In genomic region chr10:110497438-110498086, GRCh38 we compare ENCODE assay signal across 8 cellular contexts. TPM values are rescaled to one million over a fixed set of nuclear protein-coding genes. Genes with fewer than 3 reads are reported as not detected.
DNase-seq lines count a peak whose midpoint lies in the region; ATAC-seq and TF ChIP-seq lines count a peak whose summit lies in the region.

A gene with protein sequence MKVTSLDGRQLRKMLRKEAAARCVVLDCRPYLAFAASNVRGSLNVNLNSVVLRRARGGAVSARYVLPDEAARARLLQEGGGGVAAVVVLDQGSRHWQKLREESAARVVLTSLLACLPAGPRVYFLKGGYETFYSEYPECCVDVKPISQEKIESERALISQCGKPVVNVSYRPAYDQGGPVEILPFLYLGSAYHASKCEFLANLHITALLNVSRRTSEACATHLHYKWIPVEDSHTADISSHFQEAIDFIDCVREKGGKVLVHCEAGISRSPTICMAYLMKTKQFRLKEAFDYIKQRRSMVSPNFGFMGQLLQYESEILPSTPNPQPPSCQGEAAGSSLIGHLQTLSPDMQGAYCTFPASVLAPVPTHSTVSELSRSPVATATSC (plus strand): TSS chr10:110497907. CDS start chr10:110498122, 215 bp downstream.

- peaks cover 47% of the 10 kb centered on the region for H3K4me1 ChIP-seq in adipocyte (ENCODE audit: control insufficient read depth, insufficient read depth, low read length)
- peaks cover 32% of the 10 kb centered on the region for H3K4me1 ChIP-seq in cardiac muscle cell (ENCODE audit: low read depth)
- H3K4me1 ChIP-seq in transverse colon = peaks cover 27 to 55% (median 49%) of the 10 kb centered on the region in 4 donors

- H3K27me3 Mint-ChIP-seq in T-cell = no peaks in the 10 kb centered on the region

- POLR2A ChIA-PET in T-cell (lab: Charles Lee) = no interaction called here

- TF ChIP-seq POLR2A in transverse colon (IDR thresholded peaks at IDR 0.05) = peak; percentile 90

- 0% methylated on average over 27 of the region's 98 CpGs; no CpG with 5 or more reads in 1 of the 2 donors for WGBS in transverse colon (ENCODE audit: low coverage in 1 of 2), 2 donors

- TF ChIP-seq CTCF in GM12865 (IDR thresholded peaks at IDR 0.05; ENCODE audit: insufficient read depth, low read depth, low read length, missing control alignments) (no peak), cardiac muscle cell (IDR thresholded peaks at IDR 0.05; ENCODE audit: low read depth, low read length) (no peak), transverse colon (IDR thresholded peaks at IDR 0.05) (no peak)

- no peak for TF ChIP-seq EP300 in transverse colon (IDR thresholded peaks at IDR 0.05; ENCODE audit: low read depth)

- H3K4me1 Mint-ChIP-seq in T-cell = peaks cover 55 to 58% (median 57%) of the 10 kb centered on the region in 3 donors

- no peaks in the 10 kb centered on the region for H3K36me3 ChIP-seq in adipocyte (ENCODE audit: control insufficient read depth, insufficient read depth, low read length, severe bottlenecking)
- H3K36me3 ChIP-seq in cardiac muscle cell = no peaks in the 10 kb centered on the region
- no peaks in the 10 kb centered on the region for H3K36me3 ChIP-seq in transverse colon

- intact Hi-C loops in transverse colon (cut with DNase I; ENCODE audit: low total_unique reads) = loop anchor here (10.0 kb wide), 1 partner anchor 283 kb away; no protein-coding TSS in a partner anchor

- peak within 1 kb of the TSS; percentile 91 for H3K27ac ChIP-seq in cardiac muscle cell
- peak within 1 kb of the TSS; percentile 88 to 94 (median 91) for H3K27ac ChIP-seq in transverse colon

- H3K27ac Mint-ChIP-seq in T-cell = peak within 1 kb of the TSS; percentile 86 to 97

- CTCF ChIA-PET in T-cell (lab: Charles Lee) = interaction anchor here (0.9 to 1.6 kb wide), 3 partner anchors 51 to 193 kb away, joined by 3 to 6 read pairs (median 3); partner anchors contain the start of gene SMNDC1 (in 1 of the 2)

- peak within 1 kb of the TSS; percentile 89 to 92 (median 91) for H3K4me3 Mint-ChIP-seq in T-cell

- no peaks in the 10 kb centered on the region for H3K36me3 Mint-ChIP-seq in T-cell

- DNase-seq in GM12865 (ENCODE audit: low read depth) = peak; percentile 97
- DNase-seq in NCI-H1092 (lab: John Stamatoyannopoulos, UW) = peak; percentile 78
- DNase-seq in T-cell = peak; percentile 87 to 96 (median 93)
- peak; percentile 98 for DNase-seq in adipocyte (ENCODE audit: low read depth)
- peak; percentile 97 to 98 for DNase-seq in cardiac muscle cell (ENCODE audit: low read depth in 1 of 2, low spot score in 1 of 2)
- peak; percentile 92 for DNase-seq in pons (ENCODE audit: low spot score)
- peak; percentile 96 for DNase-seq in transverse colon

- H3K27me3 ChIP-seq in adipocyte (replicated peaks; ENCODE audit: control insufficient read depth, insufficient read depth, low read length) (no peaks in the 10 kb centered on the region), cardiac muscle cell (no peaks in the 10 kb centered on the region), transverse colon (peaks cover 30% of the 10 kb centered on the region)

- H3K9ac ChIP-seq in adipocyte (ENCODE audit: low read length) = peak within 1 kb of the TSS; percentile 94

- no peaks in the 10 kb centered on the region for H3K9me3 Mint-ChIP-seq in T-cell

- in situ Hi-C loops in transverse colon (cut with MboI; ENCODE audit: low pct_ligation_motif_present in 1 of 4, low pct_unique_long_range_greater_than_20kb in 1 of 4, low sequenced_read_pairs in 3 of 4) = no loop called here

- H3K4me3 ChIP-seq in GM12865 (ENCODE audit: low read depth, low read length) = peak within 1 kb of the TSS; percentile 88
- H3K4me3 ChIP-seq in adipocyte (ENCODE audit: low read length) = peak within 1 kb of the TSS; percentile 88
- H3K4me3 ChIP-seq in cardiac muscle cell = peak within 1 kb of the TSS; percentile 59
- H3K4me3 ChIP-seq in transverse colon = peak within 1 kb of the TSS; percentile 58 to 70 (median 64)

- ATAC-seq in HG02571 (IDR thresholded peaks at IDR 0.05; ENCODE audit: unreplicated experiment) (peak; percentile 62), T-cell (replicated peaks in 1 of 4) (peak; percentile 84 to 92 (median 87))

- H3K9me3 ChIP-seq in adipocyte (ENCODE audit: control insufficient read depth, low read length) (no peaks in the 10 kb centered on the region), cardiac muscle cell (ENCODE audit: low read depth) (no peaks in the 10 kb centered on the region), transverse colon (no peaks in the 10 kb centered on the region)

RNA-seq across cellular contexts. Expression of the gene that starts here (rescaled TPM):
- total RNA-seq in T-cell = 10 to 100 TPM in 2 of 5 donors, 1 to 10 TPM in 3; 6.6 to 69.5 (median 9.6) TPM
- total RNA-seq in cardiac muscle cell = 75.8 and 82.1 TPM in 2 replicates
- 64.1 and 99.5 TPM in 2 replicates for polyA plus RNA-seq in cardiac muscle cell
- 10 to 100 TPM in 1 of 4 donors, 1 to 10 TPM in 3; 6.2 to 16.0 (median 6.6) TPM for total RNA-seq in transverse colon

Comparison
In these comparisons a context has a peak if more than half of its experiments do, and no peak if none do; other contexts are left out.
1. Peak in every context shown above with its lines: DNase-seq, ATAC-seq, H3K4me3 ChIP-seq and H3K27ac ChIP-seq.